Comparison of ENCODE assay signal across 17 cellular contexts in the genomic region with DNA sequence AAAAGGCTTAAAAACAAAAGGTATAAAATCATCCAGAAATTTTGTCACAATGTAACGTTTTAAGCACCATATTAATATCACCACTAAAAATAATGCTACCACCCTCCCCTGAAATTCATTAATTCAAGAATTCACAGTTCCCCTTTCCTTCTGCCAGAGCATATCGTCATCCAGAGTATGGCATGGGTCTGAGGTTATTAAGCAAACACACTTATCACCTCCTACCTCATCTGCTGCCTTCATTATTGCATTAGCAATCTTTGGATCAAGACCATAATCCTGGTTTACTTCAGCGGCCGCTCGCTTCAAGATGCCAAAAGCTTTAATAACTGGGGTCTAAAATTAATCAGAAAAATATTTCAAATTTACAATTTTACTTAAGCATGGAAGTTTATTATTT.
"Had no signal": no experiment of that assay in that cellular context is flagged by ENCODE, and none has a peak within 500 bp of the region (broad histone marks: within the 10 kb centered on the region; RNA-seq: fewer than 3 reads in every experiment).

No MANE protein-coding gene starts in this region.

- H3K9me3 ChIP-seq: ascending aorta, gastrocnemius medialis, heart left ventricle, sigmoid colon, thoracic aorta, upper lobe of right lung had no signal

- H3K27ac ChIP-seq: ascending aorta, gastrocnemius medialis, heart left ventricle, sigmoid colon, thoracic aorta, upper lobe of right lung had no signal

- H3K4me3 ChIP-seq: ascending aorta, gastrocnemius medialis, heart left ventricle, sigmoid colon, thoracic aorta, upper lobe of right lung had no signal

- DNase-seq: activated CD4-positive, alpha-beta T cell treated with anti-CD3 and anti-CD28 coated beads, Interleukin-2, amount 10 ng/mL, durations not matched to agents 7 days and 5 days; activated CD8-positive, alpha-beta memory T cell treated with anti-CD3 and anti-CD28 coated beads for 24 hours; activated effector memory CD4-positive, alpha-beta T cell treated with anti-CD3 and anti-CD28 coated beads, Interleukin-2, amount 50 U/mL, for 16 hours; activated naive CD4-positive, alpha-beta T cell treated with anti-CD3 and anti-CD28 coated beads, Interleukin-2, amount 50 U/mL, for 16 hours; activated T-cell treated with anti-CD3 and anti-CD28 coated beads, Interleukin-2, amount 50 U/mL, for 72 hours; effector CD8-positive, alpha-beta T cell; gastrocnemius medialis; heart left ventricle; kidney glomerular epithelial cell; occipital lobe; posterior cingulate gyrus; sigmoid colon; stimulated activated naive B cell treated with anti-CD40 and anti-IgM and Interleukin-4, amounts not matched to agents 10 μg/mL and 1 μg/mL and 100 μg/mL, for 72 hours; T-helper 9 cell; upper lobe of right lung had no signal
